In genomic region chr15:74725241-74725774, GRCh38 we compare ENCODE assay signal across 1 cellular context.
TF ChIP-seq lines count a peak whose summit lies in the region.

Gene CYP1A1 (minus strand): TSS chr15:74725528. CDS start chr15:74723097, 2,431 bp downstream.

TF ChIP-seq in H1, 55 proteins besides CTCF, POLR2A, EP300 and RAD21:
- TF ChIP-seq EZH2 (IDR thresholded peaks at IDR 0.05; ENCODE audit: low read depth, low read length, severe bottlenecking) (no peak), SIN3A (conservative IDR thresholded peaks at IDR 0.05 in 1 of 2, IDR thresholded peaks at IDR 0.05 in 1 of 2; ENCODE audit: low read depth in 1 of 2, low read length in 2 of 2) (no peak), CTBP2 (IDR thresholded peaks at IDR 0.05; ENCODE audit: borderline replicate concordance, insufficient read depth, insufficient read length, low read length) (no peak), SP4 (IDR thresholded peaks at IDR 0.05; ENCODE audit: low read length) (no peak), USF2 (IDR thresholded peaks at IDR 0.05; ENCODE audit: low read length) (no peak), FOSL1 (IDR thresholded peaks at IDR 0.05; ENCODE audit: insufficient read depth, low read depth, low read length) (no peak), GTF2F1 (IDR thresholded peaks at IDR 0.05; ENCODE audit: borderline replicate concordance, low read depth, low read length) (no peak), ASH2L (IDR thresholded peaks at IDR 0.05; ENCODE audit: low read length) (no peak)
